Comparison of ENCODE assay signal across 1 cellular context in genomic region chr12:9667403-9667802, GRCh38.
TF ChIP-seq lines count a peak whose summit lies in the region.

No MANE protein-coding gene starts in this region.

TF ChIP-seq in HepG2, 621 proteins besides CTCF, POLR2A, EP300 and RAD21:
- TF ChIP-seq JUNB (CRISPR knock-in tag; IDR thresholded peaks at IDR 0.05; ENCODE audit: borderline replicate concordance): no peak
- TF ChIP-seq ZNF468 (CRISPR knock-in tag; IDR thresholded peaks at IDR 0.05): no peak
- TF ChIP-seq AFF4 (CRISPR knock-in tag; IDR thresholded peaks at IDR 0.05): no peak
- no peak for TF ChIP-seq KDM2A (CRISPR knock-in tag; IDR thresholded peaks at IDR 0.05; ENCODE audit: borderline replicate concordance, low read depth)
- no peak for TF ChIP-seq ZBTB39 (CRISPR knock-in tag; IDR thresholded peaks at IDR 0.05)
- TF ChIP-seq ZNF703 (CRISPR knock-in tag; IDR thresholded peaks at IDR 0.05; ENCODE audit: borderline replicate concordance): no peak
- no peak for TF ChIP-seq MAFF (IDR thresholded peaks at IDR 0.05; ENCODE audit: low read depth, low read length)
- TF ChIP-seq ZNF614 (CRISPR knock-in tag; IDR thresholded peaks at IDR 0.05; ENCODE audit: borderline replicate concordance): no peak
- TF ChIP-seq TP53 (CRISPR knock-in tag; conservative IDR thresholded peaks at IDR 0.05): no peak
- TF ChIP-seq KDM1A (CRISPR knock-in tag; IDR thresholded peaks at IDR 0.05): no peak
- no peak for TF ChIP-seq BORCS8-MEF2B (CRISPR knock-in tag; IDR thresholded peaks at IDR 0.05)
- TF ChIP-seq ZNF331 (CRISPR knock-in tag; IDR thresholded peaks at IDR 0.05): no peak
- TF ChIP-seq IKZF1 (IDR thresholded peaks at IDR 0.05): no peak
- TF ChIP-seq CREB3 (CRISPR knock-in tag; IDR thresholded peaks at IDR 0.05): no peak
- no peak for TF ChIP-seq ZNF10 (CRISPR knock-in tag; IDR thresholded peaks at IDR 0.05; ENCODE audit: borderline replicate concordance, low read depth)
- TF ChIP-seq ZNF660 (CRISPR knock-in tag; IDR thresholded peaks at IDR 0.05; ENCODE audit: borderline replicate concordance, low read depth): no peak
- TF ChIP-seq BCLAF1 (IDR thresholded peaks at IDR 0.05): no peak
- TF ChIP-seq ZGPAT (CRISPR knock-in tag; IDR thresholded peaks at IDR 0.05): no peak
- TF ChIP-seq CHD2 (IDR thresholded peaks at IDR 0.05; ENCODE audit: low read depth, low read length): no peak
- TF ChIP-seq ZSCAN12 (CRISPR knock-in tag; IDR thresholded peaks at IDR 0.05): no peak
TF ChIP-seq in HepG2: peak in this region for 0.
